Comparison of ENCODE assay signal across 14 cellular contexts in the genomic region with DNA sequence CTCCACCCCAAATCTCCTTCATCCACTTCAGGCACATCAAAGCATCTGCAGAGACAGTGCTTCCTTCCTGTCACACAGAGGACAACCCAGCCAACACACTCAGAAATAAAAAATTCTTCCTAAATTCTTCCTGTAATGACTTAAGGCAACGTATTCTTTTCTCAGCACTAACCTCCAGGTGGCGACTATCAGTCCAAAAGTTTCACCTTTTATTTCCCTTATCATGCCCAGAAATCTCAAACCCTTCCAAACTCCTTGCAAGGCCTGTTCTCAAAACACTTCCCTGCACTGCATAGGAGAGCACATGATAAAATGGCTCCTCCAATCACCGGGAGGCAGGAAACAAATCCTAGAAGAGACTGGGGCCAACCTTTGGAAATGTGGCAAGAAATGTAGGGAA. TPM values are rescaled to one million over a fixed set of nuclear protein-coding genes. Genes with fewer than 3 reads are reported as not detected.
A peak's percentile ranks its signal among the peaks of the same experiment; 100 is the strongest.
DNase-seq lines count a peak whose midpoint lies in the region; ATAC-seq and TF ChIP-seq lines count a peak whose summit lies in the region.
"Had no signal": no experiment of that assay in that cellular context is flagged by ENCODE, and none has a peak within 500 bp of the region (broad histone marks: within the 10 kb centered on the region; RNA-seq: fewer than 3 reads in every experiment).

No MANE protein-coding gene starts in this region.

- H3K36me3 Mint-ChIP-seq in activated CD4-positive, alpha-beta T cell treated with anti-CD3 and anti-CD28 coated beads for 36 hours (ENCODE audit: low read depth), result no peaks in the 10 kb centered on the region
- H3K36me3 Mint-ChIP-seq: activated naive CD4-positive, alpha-beta T cell treated with anti-CD3 and anti-CD28 coated beads, Interleukin-2, amount 50 U/mL, for 72 hours had no signal

- no peak overlapping the region for H3K4me3 Mint-ChIP-seq in activated CD4-positive, alpha-beta T cell treated with anti-CD3 and anti-CD28 coated beads for 36 hours
- H3K4me3 Mint-ChIP-seq: activated CD4-positive, alpha-beta memory T cell treated with anti-CD3 and anti-CD28 coated beads, Interleukin-2, amount 10 ng/mL, durations not matched to agents 7 days and 5 days had no signal

- no peaks in the 10 kb centered on the region for H3K79me2 ChIP-seq in PC-3 (ENCODE audit: low read length)

- POLR2A ChIA-PET in A673 (lab: Charles Lee; ENCODE audit: low non-redundant PET), result no interaction called here
- POLR2A ChIA-PET in PC-3 (lab: Charles Lee; ENCODE audit: unreplicated experiment), result no interaction called here
- POLR2A ChIA-PET in activated CD4-positive, alpha-beta T cell treated with anti-CD3 and anti-CD28 coated beads for 36 hours (lab: Charles Lee), result no interaction called here

- peak; percentile 2 for DNase-seq in A673 (ENCODE audit: low spot score)
- DNase-seq in GM13977 (ENCODE audit: low spot score), result peak; percentile 11
- peak; percentile 71 for DNase-seq in PC-3
- no peak for DNase-seq in fibroblast of pulmonary artery (ENCODE audit: low read depth)
- no peak for DNase-seq in activated CD4-positive, alpha-beta T cell treated with anti-CD3 and anti-CD28 coated beads for 36 hours
- DNase-seq in amniotic stem cell (lab: John Stamatoyannopoulos, UW), result no peak
- DNase-seq: activated CD4-positive, alpha-beta memory T cell treated with anti-CD3 and anti-CD28 coated beads, Interleukin-2, amount 10 ng/mL, durations not matched to agents 7 days and 5 days; dorsolateral prefrontal cortex; mucosa of descending colon had no signal

- CTCF ChIA-PET in A673 (lab: Charles Lee), result no interaction called here
- CTCF ChIA-PET in PC-3 (lab: Charles Lee), result interaction anchor here (0.8 kb wide), 1 partner anchor 595 kb away, joined by 5 read pairs; no protein-coding TSS in a partner anchor
- CTCF ChIA-PET in activated CD4-positive, alpha-beta T cell treated with anti-CD3 and anti-CD28 coated beads for 36 hours (lab: Charles Lee), result interaction anchor here (1.5 kb wide), 1 partner anchor 315 kb away, joined by 4 read pairs; no protein-coding TSS in a partner anchor

- H3K9me3 ChIP-seq in A673 (ENCODE audit: low read depth, low read length, poor library complexity, severe bottlenecking) (no peaks in the 10 kb centered on the region), PC-3 (ENCODE audit: low read length) (no peaks in the 10 kb centered on the region)
- H3K9me3 ChIP-seq: mucosa of descending colon had no signal

- peaks cover 14% of the 10 kb centered on the region for H3K27me3 ChIP-seq in A673 (replicated peaks; ENCODE audit: insufficient read depth, low read depth, low read length, poor library complexity)
- peaks cover 25% of the 10 kb centered on the region for H3K27me3 ChIP-seq in PC-3 (ENCODE audit: low read length)

- no peak overlapping the region for H2AFZ ChIP-seq in PC-3 (ENCODE audit: low read length)

- no peak overlapping the region for H3K4me2 ChIP-seq in PC-3 (ENCODE audit: low read length)

- H3K27me3 Mint-ChIP-seq in activated CD4-positive, alpha-beta T cell treated with anti-CD3 and anti-CD28 coated beads for 36 hours, result peaks cover 6% of the 10 kb centered on the region
- H3K27me3 Mint-ChIP-seq: activated CD4-positive, alpha-beta memory T cell treated with anti-CD3 and anti-CD28 coated beads, Interleukin-2, amount 10 ng/mL, durations not matched to agents 7 days and 5 days had no signal

- H3K4me3 ChIP-seq in A673 (ENCODE audit: low read depth, low read length, poor library complexity, severe bottlenecking) (no peak overlapping the region), PC-3 (ENCODE audit: low read length) (no peak overlapping the region), fibroblast of pulmonary artery (replicated peaks; ENCODE audit: low read depth, low read length) (no peak overlapping the region)
- H3K4me3 ChIP-seq: dorsolateral prefrontal cortex, mucosa of descending colon, skin epidermis had no signal

- intact Hi-C loops in A673 (cut with micrococcal nuclease; ENCODE audit: unreplicated experiment) (no loop called here), PC-3 (cut with micrococcal nuclease) (loop anchor here (1.0 to 2.0 kb wide), 2 partner anchors 283 to 315 kb away; no protein-coding TSS in a partner anchor)
- intact Hi-C loops in activated CD4-positive, alpha-beta T cell treated with anti-CD3 and anti-CD28 coated beads for 36 hours (cut with DNase I, micrococcal nuclease), result no loop called here

- H3K27ac Mint-ChIP-seq in activated CD4-positive, alpha-beta T cell treated with anti-CD3 and anti-CD28 coated beads for 36 hours, result no peak overlapping the region
- H3K27ac Mint-ChIP-seq: activated CD4-positive, alpha-beta memory T cell treated with anti-CD3 and anti-CD28 coated beads, Interleukin-2, amount 10 ng/mL, durations not matched to agents 7 days and 5 days; activated naive CD4-positive, alpha-beta T cell treated with anti-CD3 and anti-CD28 coated beads, Interleukin-2, amount 50 U/mL, for 72 hours had no signal

- TF ChIP-seq CTCF in A673 (conservative IDR thresholded peaks at IDR 0.05; ENCODE audit: low read depth, low read length) (peak; percentile 39), GM13977 (IDR thresholded peaks at IDR 0.05; ENCODE audit: extremely low read depth, insufficient read depth, missing control alignments) (no peak), PC-3 (conservative IDR thresholded peaks at IDR 0.05; ENCODE audit: low read depth, low read length) (peak; percentile 83), fibroblast of pulmonary artery (IDR thresholded peaks at IDR 0.05; ENCODE audit: low read length, missing control alignments) (peak; percentile 11)

- H3K9me3 Mint-ChIP-seq in activated CD4-positive, alpha-beta T cell treated with anti-CD3 and anti-CD28 coated beads for 36 hours (ENCODE audit: low read depth), result no peaks in the 10 kb centered on the region
- H3K9me3 Mint-ChIP-seq: activated CD4-positive, alpha-beta memory T cell treated with anti-CD3 and anti-CD28 coated beads, Interleukin-2, amount 10 ng/mL, durations not matched to agents 7 days and 5 days; activated naive CD4-positive, alpha-beta T cell treated with anti-CD3 and anti-CD28 coated beads, Interleukin-2, amount 50 U/mL, for 72 hours had no signal

- ATAC-seq in PC-3, result peak; percentile 48
- ATAC-seq in HG03457 (IDR thresholded peaks at IDR 0.05; ENCODE audit: unreplicated experiment), result no peak
- ATAC-seq in activated CD4-positive, alpha-beta T cell treated with anti-CD3 and anti-CD28 coated beads for 36 hours, result no peak
- ATAC-seq in GM21360 (IDR thresholded peaks at IDR 0.05; ENCODE audit: unreplicated experiment), result no peak
- ATAC-seq: activated naive CD4-positive, alpha-beta T cell treated with anti-CD3 and anti-CD28 coated beads, Interleukin-2, amount 50 U/mL, for 72 hours; mucosa of descending colon had no signal

- H4K20me1 ChIP-seq in PC-3 (ENCODE audit: low read length), result no peaks in the 10 kb centered on the region

- H3F3A ChIP-seq in PC-3 (ENCODE audit: low read length, unreplicated experiment), result no peaks in the 10 kb centered on the region

- in situ Hi-C loops in GM13977 (cut with MboI; ENCODE audit: low pct_unique_long_range_greater_than_20kb, low sequenced_read_pairs, unreplicated experiment), result no loop called here

- no peaks in the 10 kb centered on the region for H3K9me2 ChIP-seq in PC-3 (replicated peaks; ENCODE audit: low read length)

- H3K27ac ChIP-seq in A673 (ENCODE audit: low read depth, low read length, poor library complexity, severe bottlenecking), result no peak overlapping the region
- H3K27ac ChIP-seq in PC-3 (ENCODE audit: low read length), result no peak overlapping the region
- H3K27ac ChIP-seq: dorsolateral prefrontal cortex had no signal

- H3K4me1 Mint-ChIP-seq in activated CD4-positive, alpha-beta T cell treated with anti-CD3 and anti-CD28 coated beads for 36 hours, result no peaks in the 10 kb centered on the region
- H3K4me1 Mint-ChIP-seq: activated CD4-positive, alpha-beta memory T cell treated with anti-CD3 and anti-CD28 coated beads, Interleukin-2, amount 10 ng/mL, durations not matched to agents 7 days and 5 days had no signal

- H3K4me1 ChIP-seq in A673 (ENCODE audit: insufficient read depth, low read length, poor library complexity, severe bottlenecking) (no peaks in the 10 kb centered on the region), PC-3 (ENCODE audit: insufficient read depth, low read length) (no peaks in the 10 kb centered on the region)

- BruUV-seq in A673 (replicated peaks; lab: Mats Ljungman, UMichigan) (no TSS peak), PC-3 (replicated peaks; lab: Mats Ljungman, UMichigan) (no TSS peak)

- H3K36me3 ChIP-seq in A673 (ENCODE audit: insufficient read depth, low read length, poor library complexity, severe bottlenecking), result no peaks in the 10 kb centered on the region
- no peaks in the 10 kb centered on the region for H3K36me3 ChIP-seq in PC-3 (ENCODE audit: low read depth, low read length)

- no peak overlapping the region for H3K9ac ChIP-seq in PC-3 (ENCODE audit: low read length)

RNA-seq across cellular contexts. Expression of a gene that starts 35.1 kb away (rescaled TPM):
- total RNA-seq in A673 (2021), result not detected in 2 replicates
- total RNA-seq in PC-3 (2014; rRNA removed), result 0.35 and 0.44 TPM in 2 replicates
- total RNA-seq in activated CD4-positive, alpha-beta T cell treated with anti-CD3 and anti-CD28 coated beads for 36 hours, result 1 to 10 TPM; 5.4 to 7.3 TPM
- total RNA-seq: activated CD4-positive, alpha-beta memory T cell treated with anti-CD3 and anti-CD28 coated beads, Interleukin-2, amount 10 ng/mL, durations not matched to agents 7 days and 5 days; NCI-H460 had no signal

Comparison
In these comparisons a context has a peak if more than half of its experiments do, and no peak if none do; other contexts are left out.
1. DNase-seq: peak in A673 (single experiment), GM13977 (single experiment) and PC-3 (single experiment); none in fibroblast of pulmonary artery (single experiment), activated CD4-positive, alpha-beta T cell treated with anti-CD3 and anti-CD28 coated beads for 36 hours (single experiment) and amniotic stem cell (single experiment).